21 cellular contexts compared by ENCODE assay signal in genomic region chr17:83116783-83117555, GRCh38. TPM values are rescaled to one million over a fixed set of nuclear protein-coding genes. Genes with fewer than 3 reads are reported as not detected.
DNase-seq lines count a peak whose midpoint lies in the region; ATAC-seq and TF ChIP-seq lines count a peak whose summit lies in the region.
"Had no signal": no experiment of that assay in that cellular context is flagged by ENCODE, and none has a peak within 500 bp of the region (broad histone marks: within the 10 kb centered on the region; RNA-seq: fewer than 3 reads in every experiment).

No MANE protein-coding gene starts in this region.

- H3K27ac ChIP-seq in BLaER1 (no peak overlapping the region), lower lobe of right lung (no peak overlapping the region), mesendoderm (ENCODE audit: low read depth, low read length) (no peak overlapping the region)
- H3K27ac ChIP-seq: 22Rv1, KMS-11 had no signal

- no peaks in the 10 kb centered on the region for H3K79me1 ChIP-seq in mesendoderm (ENCODE audit: low read length)

- no peak overlapping the region for H2BK15ac ChIP-seq in mesendoderm (replicated peaks; ENCODE audit: low read depth)

- no peaks in the 10 kb centered on the region for H4K20me1 ChIP-seq in BLaER1

- TF ChIP-seq CTCF in chondrocyte (IDR thresholded peaks at IDR 0.05): no peak
- TF ChIP-seq CTCF in lower lobe of right lung (IDR thresholded peaks at IDR 0.05): no peak
- no peak for TF ChIP-seq CTCF in WTC11 (IDR thresholded peaks at IDR 0.05)

- WGBS in mesendoderm (ENCODE audit: extremely low coverage, insufficient coverage, low lambda C conversion rate): no CpG with 5 or more reads among the region's 21 CpGs

- no peak overlapping the region for H3K56ac ChIP-seq in mesendoderm (ENCODE audit: low read length)

- H3K79me2 ChIP-seq in mesendoderm (ENCODE audit: control insufficient read depth, insufficient read depth, low read length): no peaks in the 10 kb centered on the region

- no peak overlapping the region for H3K27ac Mint-ChIP-seq in activated CD4-positive, alpha-beta T cell treated with anti-CD3 and anti-CD28 coated beads for 36 hours
- H3K27ac Mint-ChIP-seq in chondrocyte (ENCODE audit: unreplicated experiment) (no peak overlapping the region), WTC11 (no peak overlapping the region)
- no peak overlapping the region for H3K27ac Mint-ChIP-seq in activated naive CD4-positive, alpha-beta T cell treated with anti-CD3 and anti-CD28 coated beads, Interleukin-2, amount 10 ng/mL, durations not matched to agents 7 days and 5 days
- H3K27ac Mint-ChIP-seq: CD4-positive, CD25-positive, alpha-beta regulatory T cell had no signal

- peak overlapping the region; percentile 69; the same call in 1 of the 2 replicates for H3K4me2 ChIP-seq in BLaER1
- no peak overlapping the region for H3K4me2 ChIP-seq in mesendoderm (ENCODE audit: low read length)
- H3K4me2 ChIP-seq: KMS-11 had no signal

- no peak overlapping the region for H4K8ac ChIP-seq in mesendoderm (ENCODE audit: low read depth, low read length)

- H3K9me3 ChIP-seq in BLaER1: no peaks in the 10 kb centered on the region
- no peaks in the 10 kb centered on the region for H3K9me3 ChIP-seq in lower lobe of right lung

- H3K27me3 ChIP-seq in BLaER1 (peaks cover 46% of the 10 kb centered on the region), lower lobe of right lung (ENCODE audit: low read depth) (no peaks in the 10 kb centered on the region), mesendoderm (ENCODE audit: insufficient read depth, low read length, poor library complexity) (no peaks in the 10 kb centered on the region)

- H3K9me3 Mint-ChIP-seq in activated CD4-positive, alpha-beta T cell treated with anti-CD3 and anti-CD28 coated beads for 36 hours (ENCODE audit: low read depth): no peaks in the 10 kb centered on the region
- H3K9me3 Mint-ChIP-seq in chondrocyte (ENCODE audit: low read depth) (no peaks in the 10 kb centered on the region), WTC11 (no peaks in the 10 kb centered on the region)
- H3K9me3 Mint-ChIP-seq in activated naive CD4-positive, alpha-beta T cell treated with anti-CD3 and anti-CD28 coated beads, Interleukin-2, amount 10 ng/mL, durations not matched to agents 7 days and 5 days: peaks cover 2% of the 10 kb centered on the region
- H3K9me3 Mint-ChIP-seq: CD4-positive, CD25-positive, alpha-beta regulatory T cell had no signal

- CTCF ChIA-PET in activated CD4-positive, alpha-beta T cell treated with anti-CD3 and anti-CD28 coated beads for 36 hours (lab: Charles Lee): no interaction called here
- CTCF ChIA-PET in activated naive CD4-positive, alpha-beta T cell treated with anti-CD3 and anti-CD28 coated beads, Interleukin-2, amount 10 ng/mL, durations not matched to agents 7 days and 5 days (lab: Charles Lee): no interaction called here
- CTCF ChIA-PET in WTC11 (lab: Charles Lee): no interaction called here

- H3K4ac ChIP-seq in mesendoderm (ENCODE audit: low read depth, low read length): no peak overlapping the region

- no peak overlapping the region for H3K4me3 ChIP-seq in BLaER1
- no peak overlapping the region for H3K4me3 ChIP-seq in lower lobe of right lung
- no peak overlapping the region for H3K4me3 ChIP-seq in mesendoderm (ENCODE audit: low read length)

- H3K18ac ChIP-seq in mesendoderm (ENCODE audit: low read length): no peak overlapping the region

- no peak overlapping the region for H2BK5ac ChIP-seq in mesendoderm (ENCODE audit: low read length)

- intact Hi-C loops in activated CD4-positive, alpha-beta T cell treated with anti-CD3 and anti-CD28 coated beads for 36 hours (cut with DNase I, micrococcal nuclease): no loop called here
- intact Hi-C loops in lower lobe of right lung (cut with DNase I): no loop called here

- H3K4me1 Mint-ChIP-seq in activated CD4-positive, alpha-beta T cell treated with anti-CD3 and anti-CD28 coated beads for 36 hours: peaks cover 7% of the 10 kb centered on the region
- peaks cover 22% of the 10 kb centered on the region for H3K4me1 Mint-ChIP-seq in chondrocyte (ENCODE audit: low read depth)
- peaks cover 17% of the 10 kb centered on the region for H3K4me1 Mint-ChIP-seq in activated naive CD4-positive, alpha-beta T cell treated with anti-CD3 and anti-CD28 coated beads, Interleukin-2, amount 10 ng/mL, durations not matched to agents 7 days and 5 days
- H3K4me1 Mint-ChIP-seq in WTC11: peaks cover 25% of the 10 kb centered on the region

- DNase-seq in activated CD4-positive, alpha-beta T cell treated with anti-CD3 and anti-CD28 coated beads for 36 hours: peak; percentile 2
- no peak for DNase-seq in activated CD4-positive, alpha-beta T cell treated with anti-CD3 and anti-CD28 coated beads for 1 hour
- DNase-seq in chondrocyte (ENCODE audit: low spot score) (peak; percentile 38), lower lobe of right lung (peak; percentile 15), WTC11 (ENCODE audit: low spot score) (no peak), mesendoderm (no peak)
- no peak for DNase-seq in activated naive CD4-positive, alpha-beta T cell treated with anti-CD3 and anti-CD28 coated beads, Interleukin-2, amount 10 ng/mL, durations not matched to agents 7 days and 5 days
- DNase-seq: CD4-positive, CD25-positive, alpha-beta regulatory T cell; DMS153; MM.1S; NCI-H1694; NCI-H2029 treated with DMSO at 0.1 percent for 48 hours; NCI-H226; NCI-H510A; NCI-H69; RPMI8226; SHP77 treated with DMSO at 0.1 percent for 48 hours had no signal

- no peaks in the 10 kb centered on the region for H3K36me3 Mint-ChIP-seq in activated CD4-positive, alpha-beta T cell treated with anti-CD3 and anti-CD28 coated beads for 36 hours (ENCODE audit: low read depth)
- H3K36me3 Mint-ChIP-seq in chondrocyte (ENCODE audit: low read depth): peaks cover 2% of the 10 kb centered on the region
- no peaks in the 10 kb centered on the region for H3K36me3 Mint-ChIP-seq in activated naive CD4-positive, alpha-beta T cell treated with anti-CD3 and anti-CD28 coated beads, Interleukin-2, amount 10 ng/mL, durations not matched to agents 7 days and 5 days
- no peaks in the 10 kb centered on the region; the same call in 1 of the 2 replicates for H3K36me3 Mint-ChIP-seq in WTC11
- H3K36me3 Mint-ChIP-seq: CD4-positive, CD25-positive, alpha-beta regulatory T cell had no signal

- H3K4me3 Mint-ChIP-seq in activated CD4-positive, alpha-beta T cell treated with anti-CD3 and anti-CD28 coated beads for 36 hours: no peak overlapping the region
- H3K4me3 Mint-ChIP-seq in chondrocyte (ENCODE audit: unreplicated experiment): no peak overlapping the region
- no peak overlapping the region for H3K4me3 Mint-ChIP-seq in activated naive CD4-positive, alpha-beta T cell treated with anti-CD3 and anti-CD28 coated beads, Interleukin-2, amount 10 ng/mL, durations not matched to agents 7 days and 5 days
- H3K4me3 Mint-ChIP-seq in WTC11: no peak overlapping the region
- H3K4me3 Mint-ChIP-seq: B cell; CD4-positive, CD25-positive, alpha-beta regulatory T cell had no signal

- no peak for ATAC-seq in activated CD4-positive, alpha-beta T cell treated with anti-CD3 and anti-CD28 coated beads for 36 hours
- ATAC-seq in lower lobe of right lung (no peak), WTC11 (no peak)

- H4K5ac ChIP-seq in mesendoderm (ENCODE audit: low read length): no peak overlapping the region

- peaks cover 11% of the 10 kb centered on the region for H3K27me3 Mint-ChIP-seq in activated CD4-positive, alpha-beta T cell treated with anti-CD3 and anti-CD28 coated beads for 36 hours
- H3K27me3 Mint-ChIP-seq in chondrocyte (ENCODE audit: low read depth) (peaks cover 18% of the 10 kb centered on the region), WTC11 (ENCODE audit: low read depth) (peaks cover 14% of the 10 kb centered on the region)
- peaks cover 59% of the 10 kb centered on the region for H3K27me3 Mint-ChIP-seq in activated naive CD4-positive, alpha-beta T cell treated with anti-CD3 and anti-CD28 coated beads, Interleukin-2, amount 10 ng/mL, durations not matched to agents 7 days and 5 days

- POLR2A ChIA-PET in activated CD4-positive, alpha-beta T cell treated with anti-CD3 and anti-CD28 coated beads for 36 hours (lab: Charles Lee): no interaction called here
- POLR2A ChIA-PET in WTC11 (lab: Charles Lee): no interaction called here

- H3K4me1 ChIP-seq in BLaER1 (peaks cover 48% of the 10 kb centered on the region), lower lobe of right lung (peaks cover 11% of the 10 kb centered on the region), mesendoderm (ENCODE audit: control insufficient read depth, low read depth, low read length) (no peaks in the 10 kb centered on the region)

- no peaks in the 10 kb centered on the region for H3K36me3 ChIP-seq in BLaER1
- H3K36me3 ChIP-seq in lower lobe of right lung: no peaks in the 10 kb centered on the region
- H3K36me3 ChIP-seq in mesendoderm (ENCODE audit: control insufficient read depth, insufficient read depth, low read length): no peaks in the 10 kb centered on the region

- no peak overlapping the region for H2BK120ac ChIP-seq in mesendoderm (ENCODE audit: low read depth, low read length)

- H2AK5ac ChIP-seq in mesendoderm (ENCODE audit: low read length): no peak overlapping the region

- H3K9ac ChIP-seq in BLaER1 (no peak overlapping the region), mesendoderm (ENCODE audit: low read length) (no peak overlapping the region)
- H3K9ac ChIP-seq: KMS-11 had no signal

- no peak overlapping the region for H3K23ac ChIP-seq in mesendoderm (ENCODE audit: low read length)

TF ChIP-seq in WTC11, 78 proteins besides CTCF, POLR2A, EP300 and RAD21 (continues in another document):
- TF ChIP-seq IRF2 (CRISPR knock-in tag; IDR thresholded peaks at IDR 0.05; ENCODE audit: borderline replicate concordance, low read depth): no peak
- TF ChIP-seq ESRRA (CRISPR knock-in tag; IDR thresholded peaks at IDR 0.05; ENCODE audit: borderline replicate concordance): no peak
- TF ChIP-seq SP1 (CRISPR knock-in tag; conservative IDR thresholded peaks at IDR 0.05): no peak
- TF ChIP-seq ZNF396 (CRISPR knock-in tag; IDR thresholded peaks at IDR 0.05; ENCODE audit: borderline replicate concordance): no peak
- no peak for TF ChIP-seq FOXK1 (CRISPR knock-in tag; IDR thresholded peaks at IDR 0.05)
- TF ChIP-seq USF1 (CRISPR knock-in tag; IDR thresholded peaks at IDR 0.05): no peak
- no peak for TF ChIP-seq FOXP1 (CRISPR knock-in tag; IDR thresholded peaks at IDR 0.05; ENCODE audit: borderline replicate concordance)

RNA-seq across cellular contexts. Expression of gene METRNL, which starts 37.6 kb away (rescaled TPM):
- 10 to 100 TPM; 22.4 to 26.3 TPM for total RNA-seq in activated CD4-positive, alpha-beta T cell treated with anti-CD3 and anti-CD28 coated beads for 36 hours
- total RNA-seq in chondrocyte: 63.8 to 79.4 TPM (median 64.7 TPM) in 3 replicates
- 59.8 TPM for total RNA-seq in lower lobe of right lung
- total RNA-seq in WTC11 (2021): 27.7 to 29.3 TPM (median 28.1 TPM) in 3 replicates
- polyA plus RNA-seq in mesendoderm (2013, experiment 1 of 2): 6.8 TPM
- polyA plus RNA-seq in mesendoderm (2013, experiment 2 of 2): 6.3 TPM

Comparison
In these comparisons a context has a peak if more than half of its experiments do, and no peak if none do; other contexts are left out.
1. DNase-seq: peak in activated CD4-positive, alpha-beta T cell treated with anti-CD3 and anti-CD28 coated beads for 36 hours (single experiment), chondrocyte (single experiment) and lower lobe of right lung (single experiment); none in activated CD4-positive, alpha-beta T cell treated with anti-CD3 and anti-CD28 coated beads for 1 hour (single experiment), activated naive CD4-positive, alpha-beta T cell treated with anti-CD3 and anti-CD28 coated beads, Interleukin-2, amount 10 ng/mL, durations not matched to agents 7 days and 5 days (single experiment), WTC11 (single experiment) and mesendoderm (single experiment).